12 cellular contexts compared by ENCODE assay signal in genomic region chr12:51245476-51246253, GRCh38. TPM values are rescaled to one million over a fixed set of nuclear protein-coding genes. Genes with fewer than 3 reads are reported as not detected.
A peak's percentile ranks its signal among the peaks of the same experiment; 100 is the strongest.
DNase-seq lines count a peak whose midpoint lies in the region; FAIRE-seq and TF ChIP-seq lines count a peak whose summit lies in the region.
"Had no signal": no experiment of that assay in that cellular context is flagged by ENCODE, and none has a peak within 500 bp of the region (broad histone marks: within the 10 kb centered on the region; RNA-seq: fewer than 3 reads in every experiment).

No MANE protein-coding gene starts in this region.

- no peak overlapping the region for H3K4me3 Mint-ChIP-seq in activated T-helper 1 cell treated with anti-CD3 and anti-CD28 coated beads, Interleukin-12 subunit alpha, Interleukin-12 subunit beta, Interleukin-2, Interleukin-4 antibody, amounts not matched to agents 30 ng/mL and 10 ng/mL and 1 ng/mL, durations not matched to agents 14 hours and 24 hours and 36 hours

- 92% methylated on average over 11 of the region's 11 CpGs for WGBS in mesenchymal stem cell

- FAIRE-seq in GM12892 (lab: Jason Lieb, UNC) (no peak), D721Med (lab: Jason Lieb, UNC) (no peak)
- FAIRE-seq: keratinocyte, urothelium cell line had no signal

- H3K4me1 ChIP-seq in mesenchymal stem cell (ENCODE audit: control insufficient read depth, insufficient read depth, low read depth, low read length) = peaks cover 2% of the 10 kb centered on the region

- peak overlapping the region; percentile 75 for H4K8ac ChIP-seq in mesenchymal stem cell (ENCODE audit: low read length)

- H3K79me1 ChIP-seq in mesenchymal stem cell (replicated peaks; ENCODE audit: low read length, poor library complexity, severe bottlenecking) = peaks cover 21% of the 10 kb centered on the region

- no peak overlapping the region for H3K4me2 ChIP-seq in mesenchymal stem cell (ENCODE audit: low read length, poor library complexity, severe bottlenecking)

- no peaks in the 10 kb centered on the region for H3K27me3 Mint-ChIP-seq in activated T-helper 1 cell treated with anti-CD3 and anti-CD28 coated beads, Interleukin-12 subunit alpha, Interleukin-12 subunit beta, Interleukin-2, Interleukin-4 antibody, amounts not matched to agents 30 ng/mL and 10 ng/mL and 1 ng/mL, durations not matched to agents 14 hours and 24 hours and 36 hours (ENCODE audit: insufficient read depth)

- TF ChIP-seq CTCF in 22Rv1 (IDR thresholded peaks at IDR 0.05) (no peak), D721Med (IDR thresholded peaks at IDR 0.05; ENCODE audit: insufficient read depth, missing control alignments) (no peak)

- no peak for DNase-seq in GM12892 (ENCODE audit: insufficient read length)
- no peak for DNase-seq in activated T-helper 1 cell treated with anti-CD3 and anti-CD28 coated beads, Interleukin-12 subunit alpha, Interleukin-12 subunit beta, Interleukin-2, Interleukin-4 antibody, amounts not matched to agents 30 ng/mL and 10 ng/mL and 1 ng/mL, durations not matched to agents 14 hours and 24 hours and 36 hours (ENCODE audit: low spot score)
- DNase-seq in mesenchymal stem cell = no peak
- DNase-seq in D721Med (ENCODE audit: insufficient read length, low spot score) = no peak
- DNase-seq in NCI-H524 (lab: John Stamatoyannopoulos, UW) = no peak
- DNase-seq in posterior vena cava (ENCODE audit: low spot score) = no peak
- DNase-seq in HuH-7 (ENCODE audit: low spot score) = no peak
- DNase-seq: Right ventricle myocardium superior had no signal

- H3K9me3 ChIP-seq in mesenchymal stem cell (ENCODE audit: control insufficient read depth, low read length) = no peaks in the 10 kb centered on the region
- H3K9me3 ChIP-seq: prostate gland had no signal

- TF ChIP-seq POLR2A in GM12892 (IDR thresholded peaks at IDR 0.05; ENCODE audit: low read depth, low read length) = peak; percentile 51

- no peak overlapping the region for H3K14ac ChIP-seq in mesenchymal stem cell (ENCODE audit: low read length in 2 of 2)

- H2AK5ac ChIP-seq in mesenchymal stem cell (ENCODE audit: low read length, severe bottlenecking) = no peak overlapping the region

- H4K91ac ChIP-seq in mesenchymal stem cell (ENCODE audit: low read length) = no peak overlapping the region

- no peak overlapping the region for H3K23ac ChIP-seq in mesenchymal stem cell (ENCODE audit: low read length in 2 of 2)

- H3K27ac Mint-ChIP-seq in activated T-helper 1 cell treated with anti-CD3 and anti-CD28 coated beads, Interleukin-12 subunit alpha, Interleukin-12 subunit beta, Interleukin-2, Interleukin-4 antibody, amounts not matched to agents 30 ng/mL and 10 ng/mL and 1 ng/mL, durations not matched to agents 14 hours and 24 hours and 36 hours = peak overlapping the region; percentile 91

- H2BK120ac ChIP-seq in mesenchymal stem cell (ENCODE audit: low read depth, low read length) = no peak overlapping the region

- H3K18ac ChIP-seq in mesenchymal stem cell (ENCODE audit: low read depth in 1 of 2, low read length in 2 of 2) = peak overlapping the region in 1 of 2 experiments; percentile 51

- H2BK12ac ChIP-seq in mesenchymal stem cell (ENCODE audit: low read length in 2 of 2) = peak overlapping the region in 1 of 2 experiments; percentile 12

- H2BK15ac ChIP-seq in mesenchymal stem cell (ENCODE audit: low read depth, poor library complexity, severe bottlenecking) = no peak overlapping the region

- H3K4me1 Mint-ChIP-seq in activated T-helper 1 cell treated with anti-CD3 and anti-CD28 coated beads, Interleukin-12 subunit alpha, Interleukin-12 subunit beta, Interleukin-2, Interleukin-4 antibody, amounts not matched to agents 30 ng/mL and 10 ng/mL and 1 ng/mL, durations not matched to agents 14 hours and 24 hours and 36 hours (ENCODE audit: low read depth) = peaks cover 70% of the 10 kb centered on the region

- H3K9me3 Mint-ChIP-seq in activated T-helper 1 cell treated with anti-CD3 and anti-CD28 coated beads, Interleukin-12 subunit alpha, Interleukin-12 subunit beta, Interleukin-2, Interleukin-4 antibody, amounts not matched to agents 30 ng/mL and 10 ng/mL and 1 ng/mL, durations not matched to agents 14 hours and 24 hours and 36 hours = no peaks in the 10 kb centered on the region

- H3K27ac ChIP-seq in 22Rv1 = peak overlapping the region; percentile 99
- no peak overlapping the region for H3K27ac ChIP-seq in mesenchymal stem cell (ENCODE audit: low read length, poor library complexity, severe bottlenecking)
- H3K27ac ChIP-seq: prostate gland had no signal

- no peak overlapping the region for H3K9ac ChIP-seq in mesenchymal stem cell (ENCODE audit: low read length)

- intact Hi-C loops in activated T-helper 1 cell treated with anti-CD3 and anti-CD28 coated beads, Interleukin-12 subunit alpha, Interleukin-12 subunit beta, Interleukin-2, Interleukin-4 antibody, amounts not matched to agents 30 ng/mL and 10 ng/mL and 1 ng/mL, durations not matched to agents 14 hours and 24 hours and 36 hours (cut with micrococcal nuclease) = loop anchor here (2.0 kb wide), 1 partner anchor 25 kb away; the partner anchor contains the start of gene SMAGP
- intact Hi-C loops in posterior vena cava (cut with DNase I) = no loop called here

- H3K36me3 Mint-ChIP-seq in activated T-helper 1 cell treated with anti-CD3 and anti-CD28 coated beads, Interleukin-12 subunit alpha, Interleukin-12 subunit beta, Interleukin-2, Interleukin-4 antibody, amounts not matched to agents 30 ng/mL and 10 ng/mL and 1 ng/mL, durations not matched to agents 14 hours and 24 hours and 36 hours (ENCODE audit: low read depth) = peaks cover 40% of the 10 kb centered on the region

- no peaks in the 10 kb centered on the region for H3K27me3 ChIP-seq in mesenchymal stem cell (ENCODE audit: control insufficient read depth in 1 of 2, insufficient read depth in 1 of 2, low read length in 2 of 2)

- H3K4ac ChIP-seq in mesenchymal stem cell (ENCODE audit: low read depth in 1 of 2, low read length in 2 of 2) = peak overlapping the region in 1 of 2 experiments; percentile 53

- no peak overlapping the region for H2BK5ac ChIP-seq in mesenchymal stem cell (ENCODE audit: low read depth, low read length, poor library complexity, severe bottlenecking)

- H3K4me3 ChIP-seq in mesenchymal stem cell (ENCODE audit: insufficient read depth in 1 of 2, low read depth in 1 of 2, low read length in 2 of 2) = no peak overlapping the region
- H3K4me3 ChIP-seq: prostate gland had no signal

- peaks cover 30 to 61% of the 10 kb centered on the region in 2 experiments for H3K36me3 ChIP-seq in mesenchymal stem cell (ENCODE audit: control insufficient read depth in 1 of 2, insufficient read depth in 2 of 2, low read depth in 1 of 2, low read length in 2 of 2)

- no peak overlapping the region for H2AFZ ChIP-seq in mesenchymal stem cell (ENCODE audit: low read depth, low read length)

RNA-seq across cellular contexts. Expression of gene DAZAP2, which starts 7.0 kb away (rescaled TPM):
- polyA plus RNA-seq in GM12892 (2012; ENCODE audit: missing spikeins) = 107 TPM
- total RNA-seq in activated T-helper 1 cell treated with anti-CD3 and anti-CD28 coated beads, Interleukin-12 subunit alpha, Interleukin-12 subunit beta, Interleukin-2, Interleukin-4 antibody, amounts not matched to agents 30 ng/mL and 10 ng/mL and 1 ng/mL, durations not matched to agents 14 hours and 24 hours and 36 hours = 163 and 169 TPM in 2 replicates
- 352 TPM for polyA plus RNA-seq in mesenchymal stem cell (2013, experiment 1 of 2)
- polyA plus RNA-seq in mesenchymal stem cell (2013, experiment 2 of 2) = 292 TPM
- 100 to 1,000 TPM; 156 to 169 TPM for total RNA-seq in posterior vena cava

RNA-seq across cellular contexts. Expression of gene SMAGP, which starts 24.6 kb away (rescaled TPM):
- 2.8 TPM for polyA plus RNA-seq in GM12892 (2012; ENCODE audit: missing spikeins)
- 0.16 TPM in 1 of 2 replicates, not detected in the other for total RNA-seq in activated T-helper 1 cell treated with anti-CD3 and anti-CD28 coated beads, Interleukin-12 subunit alpha, Interleukin-12 subunit beta, Interleukin-2, Interleukin-4 antibody, amounts not matched to agents 30 ng/mL and 10 ng/mL and 1 ng/mL, durations not matched to agents 14 hours and 24 hours and 36 hours
- 20.2 TPM for polyA plus RNA-seq in mesenchymal stem cell (2013, experiment 1 of 2)
- polyA plus RNA-seq in mesenchymal stem cell (2013, experiment 2 of 2) = 20.5 TPM
- total RNA-seq in posterior vena cava = 1 to 10 TPM; 6.5 to 9.3 TPM

RNA-seq across cellular contexts. Expression of gene POU6F1, which starts 27.8 kb away (rescaled TPM):
- 5.5 TPM for polyA plus RNA-seq in GM12892 (2012; ENCODE audit: missing spikeins)
- total RNA-seq in activated T-helper 1 cell treated with anti-CD3 and anti-CD28 coated beads, Interleukin-12 subunit alpha, Interleukin-12 subunit beta, Interleukin-2, Interleukin-4 antibody, amounts not matched to agents 30 ng/mL and 10 ng/mL and 1 ng/mL, durations not matched to agents 14 hours and 24 hours and 36 hours = 5.2 and 6.7 TPM in 2 replicates
- 7.4 TPM for polyA plus RNA-seq in mesenchymal stem cell (2013, experiment 1 of 2)
- 8.8 TPM for polyA plus RNA-seq in mesenchymal stem cell (2013, experiment 2 of 2)
- 10 to 100 TPM; 18.1 to 19.4 TPM for total RNA-seq in posterior vena cava
